In the genomic region with DNA sequence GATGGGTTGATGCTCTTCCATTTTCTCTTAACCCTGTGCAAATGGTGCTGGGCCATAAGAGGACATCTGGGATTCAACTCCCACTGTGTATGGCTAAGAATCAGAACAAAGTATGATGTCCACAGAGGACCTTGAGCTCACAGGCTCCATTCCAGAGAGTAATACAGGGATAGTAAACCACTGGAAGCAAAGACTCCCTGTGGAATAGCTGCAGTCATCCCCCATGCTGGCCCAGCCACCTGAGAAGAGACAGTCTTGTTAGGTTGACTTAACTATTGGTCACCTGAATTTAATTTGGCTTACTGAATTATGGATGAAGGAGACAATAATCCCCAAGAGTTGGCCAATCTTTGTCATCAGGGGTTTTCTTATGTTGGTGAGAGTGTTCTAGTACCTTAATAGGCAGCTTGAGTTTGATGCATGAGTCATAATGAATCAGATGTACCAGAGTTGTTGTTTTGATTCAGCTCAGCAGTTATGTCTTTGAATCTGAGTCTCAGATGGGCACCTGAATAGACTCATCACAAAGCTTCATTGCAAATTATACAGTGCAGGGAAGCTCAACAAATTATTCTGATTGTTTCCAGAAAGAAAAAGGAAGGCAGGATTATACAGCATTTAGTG, we compare ENCODE assay signal across 9 cellular contexts.
DNase-seq lines count a peak whose midpoint lies in the region; TF ChIP-seq lines count a peak whose summit lies in the region.
"Had no signal": no experiment of that assay in that cellular context is flagged by ENCODE, and none has a peak within 500 bp of the region (broad histone marks: within the 10 kb centered on the region; RNA-seq: fewer than 3 reads in every experiment).

No MANE protein-coding gene starts in this region.

- intact Hi-C loops in colonic mucosa (cut with DNase I), result no loop called here

- H3K9me3 Mint-ChIP-seq in endothelial cell (ENCODE audit: unreplicated experiment), result no peaks in the 10 kb centered on the region

- H3K4me1 Mint-ChIP-seq in endothelial cell (ENCODE audit: unreplicated experiment), result no peaks in the 10 kb centered on the region

- H3K27ac ChIP-seq in colonic mucosa, result no peak overlapping the region

- peaks cover 5% of the 10 kb centered on the region for H3K36me3 Mint-ChIP-seq in endothelial cell (ENCODE audit: low read depth, unreplicated experiment)

- H3K9me3 ChIP-seq in colonic mucosa, result no peaks in the 10 kb centered on the region

- H3K4me3 Mint-ChIP-seq in endothelial cell (ENCODE audit: unreplicated experiment), result no peak overlapping the region

- no peaks in the 10 kb centered on the region for H3K27me3 ChIP-seq in colonic mucosa
- H3K27me3 ChIP-seq: heart left ventricle had no signal

- H3K4me3 ChIP-seq in colonic mucosa, result no peak overlapping the region
- H3K4me3 ChIP-seq: heart left ventricle had no signal

- no peak for TF ChIP-seq CTCF in colonic mucosa (IDR thresholded peaks at IDR 0.05)
- TF ChIP-seq CTCF in endothelial cell (IDR thresholded peaks at IDR 0.05; ENCODE audit: unreplicated experiment), result no peak

- H3K4me1 ChIP-seq in colonic mucosa, result no peaks in the 10 kb centered on the region

- H3K27ac Mint-ChIP-seq in endothelial cell (ENCODE audit: unreplicated experiment), result no peak overlapping the region

- DNase-seq in GM03348 (ENCODE audit: low spot score), result peak; percentile 32
- DNase-seq in H4 (ENCODE audit: low spot score), result peak; percentile 22
- peak; percentile 2 for DNase-seq in NCI-H69 (lab: John Stamatoyannopoulos, UW)
- DNase-seq in hepatic stellate cell (ENCODE audit: low spot score), result peak; percentile 16
- no peak for DNase-seq in colonic mucosa
- no peak for DNase-seq in endothelial cell (ENCODE audit: low spot score)
- DNase-seq in C1 segment of cervical spinal cord (lab: John Stamatoyannopoulos, UW), result no peak
- DNase-seq in occipital lobe (lab: John Stamatoyannopoulos, UW), result no peak

- H3K9ac ChIP-seq in colonic mucosa (ENCODE audit: low read depth in 2 of 2, low read length in 2 of 2), result no peak overlapping the region

- peaks cover 1% of the 10 kb centered on the region for H3K27me3 Mint-ChIP-seq in endothelial cell (ENCODE audit: unreplicated experiment)

- no peaks in the 10 kb centered on the region for H3K36me3 ChIP-seq in colonic mucosa
- H3K36me3 ChIP-seq: heart left ventricle had no signal

Comparison
In these comparisons a context has a peak if more than half of its experiments do, and no peak if none do; other contexts are left out.
1. DNase-seq: peak in GM03348 (single experiment), H4 (single experiment), NCI-H69 (single experiment) and hepatic stellate cell (single experiment); none in colonic mucosa (single experiment), endothelial cell (single experiment), C1 segment of cervical spinal cord (0 of 14) and occipital lobe (single experiment).